Comparison of ENCODE assay signal across 21 cellular contexts in genomic region chrX:38028300-38028699, GRCh38. TPM values are rescaled to one million over a fixed set of nuclear protein-coding genes. Genes with fewer than 3 reads are reported as not detected.
"Had no signal": no experiment of that assay in that cellular context is flagged by ENCODE, and none has a peak within 500 bp of the region (broad histone marks: within the 10 kb centered on the region; RNA-seq: fewer than 3 reads in every experiment).

No MANE protein-coding gene starts in this region.

- H3K27ac ChIP-seq: coronary artery, dorsolateral prefrontal cortex, esophagus muscularis mucosa, foreskin keratinocyte, gastroesophageal sphincter, heart left ventricle, hepatocyte, left lung, lower lobe of right lung had no signal

- H3K9me3 ChIP-seq: esophagus muscularis mucosa, gastroesophageal sphincter, left lung, lower lobe of right lung had no signal

- H3K4me1 ChIP-seq: esophagus muscularis mucosa, foreskin keratinocyte, gastroesophageal sphincter, heart left ventricle, left lung, lower lobe of right lung had no signal

- H3K4me3 ChIP-seq: coronary artery, dorsolateral prefrontal cortex, esophagus muscularis mucosa, gastroesophageal sphincter, heart left ventricle, hepatocyte, left lung, lower lobe of right lung had no signal

- DNase-seq: dermis blood vessel endothelial cell; dorsolateral prefrontal cortex; effector CD4-positive, alpha-beta T cell; effector memory CD4-positive, alpha-beta T cell; foreskin keratinocyte; heart left ventricle; hypothalamus; immature natural killer cell; islet precursor cell; kidney; kidney glomerular epithelial cell; left lung; left ventricle myocardium superior; lower lobe of right lung; mesendoderm; midbrain; naive thymus-derived CD4-positive, alpha-beta T cell had no signal

- H3K36me3 ChIP-seq: esophagus muscularis mucosa, gastroesophageal sphincter, heart left ventricle, left lung, lower lobe of right lung had no signal

- H3K27me3 ChIP-seq: esophagus muscularis mucosa, foreskin keratinocyte, gastroesophageal sphincter, heart left ventricle, hepatocyte, left lung had no signal

- H3K4me2 ChIP-seq: hepatocyte had no signal

- H2AFZ ChIP-seq: hepatocyte had no signal

RNA-seq across cellular contexts. Expression of gene SYTL5, which starts 21.9 kb away (rescaled TPM):
- polyA plus RNA-seq: immature natural killer cell; naive thymus-derived CD4-positive, alpha-beta T cell had no signal
